Comparison of ENCODE assay signal across 28 cellular contexts in genomic region chr18:61149786-61150185, GRCh38.
"Had no signal": no experiment of that assay in that cellular context is flagged by ENCODE, and none has a peak within 500 bp of the region (broad histone marks: within the 10 kb centered on the region; RNA-seq: fewer than 3 reads in every experiment).

No MANE protein-coding gene starts in this region.

- H3K4me1 Mint-ChIP-seq: naive thymus-derived CD4-positive, alpha-beta T cell; natural killer cell; stimulated activated effector memory CD8-positive, alpha-beta T cell treated with anti-CD3 and anti-CD28 coated beads, Interleukin-12 subunit alpha, Interleukin-12 subunit beta, amount 100 ng/mL, for 72 hours; stimulated activated naive B cell treated with anti-CD40 and anti-IgM and Interleukin-4, amounts not matched to agents 10 μg/mL and 1 μg/mL and 100 μg/mL, for 72 hours had no signal

- H3K27ac Mint-ChIP-seq: naive thymus-derived CD4-positive, alpha-beta T cell; natural killer cell; nephron; neural progenitor cell; progenitor cell of endocrine pancreas; stimulated activated effector memory CD8-positive, alpha-beta T cell treated with anti-CD3 and anti-CD28 coated beads, Interleukin-12 subunit alpha, Interleukin-12 subunit beta, amount 100 ng/mL, for 72 hours; stimulated activated naive B cell treated with anti-CD40 and anti-IgM and Interleukin-4, amounts not matched to agents 10 μg/mL and 1 μg/mL and 100 μg/mL, for 72 hours; stimulated activated naive CD8-positive, alpha-beta T cell treated with anti-CD3 and anti-CD28 coated beads, Interleukin-15, Interleukin-2, amounts not matched to agents 100 ng/mL and 50 ng/mL, for 24 hours had no signal

- H3K27ac ChIP-seq: neural progenitor cell, ovary, parathyroid adenoma, psoas muscle, skin epidermis, spleen, stomach, thoracic aorta, thyroid gland, tibial nerve, upper lobe of left lung, vagina had no signal

- H3K36me3 Mint-ChIP-seq: naive thymus-derived CD4-positive, alpha-beta T cell; natural killer cell; neural progenitor cell; stimulated activated effector memory CD8-positive, alpha-beta T cell treated with anti-CD3 and anti-CD28 coated beads, Interleukin-12 subunit alpha, Interleukin-12 subunit beta, amount 100 ng/mL, for 72 hours; stimulated activated naive B cell treated with anti-CD40 and anti-IgM and Interleukin-4, amounts not matched to agents 10 μg/mL and 1 μg/mL and 100 μg/mL, for 72 hours had no signal

- H3K27me3 Mint-ChIP-seq: naive thymus-derived CD4-positive, alpha-beta T cell; progenitor cell of endocrine pancreas; stimulated activated naive B cell treated with anti-CD40 and anti-IgM and Interleukin-4, amounts not matched to agents 10 μg/mL and 1 μg/mL and 100 μg/mL, for 72 hours; stimulated activated naive CD8-positive, alpha-beta T cell treated with anti-CD3 and anti-CD28 coated beads, Interleukin-15, Interleukin-2, amounts not matched to agents 100 ng/mL and 50 ng/mL, for 24 hours had no signal

- H3K4me3 ChIP-seq: neural progenitor cell, ovary, psoas muscle, skin epidermis, smooth muscle cell, spleen, stomach, thoracic aorta, thyroid gland, tibial nerve, upper lobe of left lung, vagina had no signal

- H3K4me3 Mint-ChIP-seq: naive thymus-derived CD4-positive, alpha-beta T cell; natural killer cell; nephron; neural progenitor cell; stimulated activated effector memory CD8-positive, alpha-beta T cell treated with anti-CD3 and anti-CD28 coated beads, Interleukin-12 subunit alpha, Interleukin-12 subunit beta, amount 100 ng/mL, for 72 hours; stimulated activated naive B cell treated with anti-CD40 and anti-IgM and Interleukin-4, amounts not matched to agents 10 μg/mL and 1 μg/mL and 100 μg/mL, for 72 hours; stimulated activated naive CD8-positive, alpha-beta T cell treated with anti-CD3 and anti-CD28 coated beads, Interleukin-15, Interleukin-2, amounts not matched to agents 100 ng/mL and 50 ng/mL, for 24 hours had no signal

- H3K4me1 ChIP-seq: neural progenitor cell, parathyroid adenoma, psoas muscle, spleen, stomach, thyroid gland, tibial nerve, upper lobe of left lung, vagina had no signal

- H3K79me2 ChIP-seq: parathyroid adenoma had no signal

- H3K9ac ChIP-seq: neural progenitor cell, parathyroid adenoma had no signal

- H2AFZ ChIP-seq: neural progenitor cell, parathyroid adenoma had no signal

- DNase-seq: naive thymus-derived CD4-positive, alpha-beta T cell; natural killer cell; occipital lobe; ovary; posterior cingulate gyrus; psoas muscle; right cardiac atrium; spleen; stimulated activated CD4-positive, alpha-beta T cell treated with anti-CD3 and anti-CD28 coated beads, Interleukin-12 subunit alpha, Interleukin-12 subunit beta, amount 100 ng/mL, for 4 hours; stimulated activated CD4-positive, alpha-beta T cell treated with anti-CD3 and anti-CD28 coated beads, Interleukin-1b, Interleukin-23, amount 100 ng/mL, for 48 hours; stimulated activated CD4-positive, alpha-beta T cell treated with anti-CD3 and anti-CD28 coated beads, Interleukin-4, amount 100 ng/mL, for 24 hours; stimulated activated naive B cell treated with anti-CD40 and anti-IgM and Interleukin-4, amounts not matched to agents 10 μg/mL and 1 μg/mL and 100 μg/mL, for 72 hours; stimulated activated naive CD4-positive, alpha-beta T cell treated with Interleukin-2 at 50 U/mL for 16 hours; stomach; thyroid gland; upper lobe of left lung had no signal

- H3K4me2 ChIP-seq: neural progenitor cell, smooth muscle cell had no signal

- ATAC-seq: naive thymus-derived CD4-positive, alpha-beta T cell; natural killer cell; psoas muscle; right cardiac atrium; sciatic nerve; stimulated activated effector memory CD8-positive, alpha-beta T cell treated with anti-CD3 and anti-CD28 coated beads, Interleukin-12 subunit alpha, Interleukin-12 subunit beta, amount 100 ng/mL, for 72 hours; stimulated activated naive B cell treated with anti-CD40 and anti-IgM and Interleukin-4, amounts not matched to agents 10 μg/mL and 1 μg/mL and 100 μg/mL, for 72 hours had no signal

- H3K27me3 ChIP-seq: neural progenitor cell, spleen, stomach, thyroid gland, tibial nerve, upper lobe of left lung, vagina had no signal

- H3K36me3 ChIP-seq: neural progenitor cell, ovary, spleen, stomach, thoracic aorta, thyroid gland, tibial nerve, upper lobe of left lung, vagina had no signal

- H3K9me3 ChIP-seq: ovary, psoas muscle, thyroid gland, vagina had no signal
